Comparison of ENCODE assay signal across 18 cellular contexts in the genomic region with DNA sequence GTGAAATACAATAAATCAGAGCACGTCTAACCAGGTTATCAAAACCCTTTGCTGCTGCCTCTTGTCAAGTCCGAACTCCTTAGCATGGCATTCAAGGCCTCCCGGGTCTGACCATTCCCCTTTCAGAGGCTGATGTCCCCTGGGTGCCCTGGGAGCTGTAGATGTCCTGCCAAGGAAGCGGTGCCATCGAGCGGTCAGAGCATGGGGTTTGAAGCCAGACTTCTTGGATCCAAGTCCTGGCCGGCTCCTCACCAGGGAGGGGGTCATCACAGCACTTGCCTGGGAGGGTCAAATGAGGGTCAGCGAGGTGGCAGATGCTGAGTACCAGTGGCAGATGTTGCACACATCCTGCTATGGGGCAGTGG. TPM values are rescaled to one million over a fixed set of nuclear protein-coding genes. Genes with fewer than 3 reads are reported as not detected.
"Had no signal": no experiment of that assay in that cellular context is flagged by ENCODE, and none has a peak within 500 bp of the region (broad histone marks: within the 10 kb centered on the region; RNA-seq: fewer than 3 reads in every experiment).

No MANE protein-coding gene starts in this region.

- H3K27ac Mint-ChIP-seq: activated CD8-positive, alpha-beta memory T cell treated with anti-CD3 and anti-CD28 coated beads, Interleukin-2, amount 10 ng/mL, durations not matched to agents 7 days and 5 days; activated naive CD8-positive, alpha-beta T cell; activated T-cell treated with anti-CD3 and anti-CD28 coated beads, Interleukin-2, amount 50 U/mL, for 24 hours; naive thymus-derived CD4-positive, alpha-beta T cell; stimulated activated memory B cell treated with anti-CD40 and anti-IgM and Interleukin-4, amounts not matched to agents 10 μg/mL and 1 μg/mL and 100 μg/mL, for 72 hours; T-helper 2 cell treated with Interferon-gamma antibody and Interleukin-4, amounts not matched to agents 5 μg/mL and 100 μg/mL, for 36 hours; type B pancreatic cell had no signal

- H3K9me3 Mint-ChIP-seq: activated T-cell treated with anti-CD3 and anti-CD28 coated beads, Interleukin-2, amount 50 U/mL, for 24 hours; stimulated activated memory B cell treated with anti-CD40 and anti-IgM and Interleukin-4, amounts not matched to agents 10 μg/mL and 1 μg/mL and 100 μg/mL, for 72 hours; T-helper 2 cell treated with Interferon-gamma antibody and Interleukin-4, amounts not matched to agents 5 μg/mL and 100 μg/mL, for 36 hours; type B pancreatic cell had no signal

- DNase-seq: activated CD4-positive, alpha-beta T cell treated with anti-CD3 and anti-CD28 coated beads for 1 hour; activated CD4-positive, alpha-beta T cell treated with anti-CD3 and anti-CD28 coated beads, Interleukin-2, amount 50 U/mL, for 48 hours; activated CD8-positive, alpha-beta memory T cell treated with anti-CD3 and anti-CD28 coated beads, Interleukin-2, amount 10 ng/mL, durations not matched to agents 7 days and 5 days; activated gamma-delta T cell; activated T-cell treated with anti-CD3 and anti-CD28 coated beads, Interleukin-2, amount 50 U/mL, for 24 hours; effector CD8-positive, alpha-beta T cell; naive thymus-derived CD4-positive, alpha-beta T cell; spleen; stimulated activated CD4-positive, alpha-beta T cell treated with anti-CD3 and anti-CD28 coated beads, Interleukin-1b, Interleukin-23, amount 100 ng/mL, for 48 hours had no signal

- H3K4me3 ChIP-seq: ascending aorta, cardiac muscle cell, lung had no signal

- ATAC-seq: naive thymus-derived CD4-positive, alpha-beta T cell; stimulated activated memory B cell treated with anti-CD40 and anti-IgM and Interleukin-4, amounts not matched to agents 10 μg/mL and 1 μg/mL and 100 μg/mL, for 72 hours had no signal

- H3K9me3 ChIP-seq: ascending aorta, neutrophil, spleen had no signal

- H3K36me3 Mint-ChIP-seq: activated CD8-positive, alpha-beta memory T cell treated with anti-CD3 and anti-CD28 coated beads, Interleukin-2, amount 10 ng/mL, durations not matched to agents 7 days and 5 days; activated naive CD8-positive, alpha-beta T cell; stimulated activated memory B cell treated with anti-CD40 and anti-IgM and Interleukin-4, amounts not matched to agents 10 μg/mL and 1 μg/mL and 100 μg/mL, for 72 hours; type B pancreatic cell had no signal

- H3K4me1 Mint-ChIP-seq: stimulated activated memory B cell treated with anti-CD40 and anti-IgM and Interleukin-4, amounts not matched to agents 10 μg/mL and 1 μg/mL and 100 μg/mL, for 72 hours had no signal

- H3K4me3 Mint-ChIP-seq: activated T-cell treated with anti-CD3 and anti-CD28 coated beads, Interleukin-2, amount 50 U/mL, for 24 hours; stimulated activated memory B cell treated with anti-CD40 and anti-IgM and Interleukin-4, amounts not matched to agents 10 μg/mL and 1 μg/mL and 100 μg/mL, for 72 hours; T-helper 2 cell treated with Interferon-gamma antibody and Interleukin-4, amounts not matched to agents 5 μg/mL and 100 μg/mL, for 36 hours; type B pancreatic cell had no signal

- H3K36me3 ChIP-seq: ascending aorta, cardiac muscle cell, neutrophil, spleen had no signal

- H3K4me1 ChIP-seq: ascending aorta had no signal

- H3K27ac ChIP-seq: ascending aorta, cardiac muscle cell, coronary artery, neutrophil, spleen had no signal

- H3K27me3 ChIP-seq: ascending aorta had no signal

- H3K27me3 Mint-ChIP-seq: type B pancreatic cell had no signal

RNA-seq across cellular contexts. Expression of gene TF, which starts 0.5 kb away (rescaled TPM):
- polyA plus RNA-seq: naive thymus-derived CD4-positive, alpha-beta T cell had no signal
